23 cellular contexts compared by ENCODE assay signal in genomic region chr17:82831041-82831817, GRCh38. TPM values are rescaled to one million over a fixed set of nuclear protein-coding genes. Genes with fewer than 3 reads are reported as not detected.
A peak's percentile ranks its signal among the peaks of the same experiment; 100 is the strongest.
DNase-seq lines count a peak whose midpoint lies in the region; ATAC-seq and TF ChIP-seq lines count a peak whose summit lies in the region.
"Had no signal": no experiment of that assay in that cellular context is flagged by ENCODE, and none has a peak within 500 bp of the region (broad histone marks: within the 10 kb centered on the region; RNA-seq: fewer than 3 reads in every experiment).

No MANE protein-coding gene starts in this region.

- WGBS in heart right ventricle, 2 donors, result 80 to 88% methylated on average over 29 of the region's 29 CpGs
- 88% methylated on average over 29 of the region's 29 CpGs for WGBS in right cardiac atrium
- 98% methylated on average over 18 of the region's 29 CpGs for WGBS in suprapubic skin

- H3K36me3 ChIP-seq in heart right ventricle (peaks cover 0 to 35% (median 0%) of the 10 kb centered on the region in 9 donors), suprapubic skin (peaks cover 51% of the 10 kb centered on the region)
- H3K36me3 ChIP-seq: right lobe of liver had no signal

- H3K9me3 Mint-ChIP-seq in activated T-helper 17 cell treated with anti-CD3 and anti-CD28 coated beads, Interleukin-2, amount 50 U/mL, for 72 hours, result no peaks in the 10 kb centered on the region
- peaks cover 6% of the 10 kb centered on the region for H3K9me3 Mint-ChIP-seq in type B pancreatic cell
- H3K9me3 Mint-ChIP-seq: activated naive CD4-positive, alpha-beta T cell treated with anti-CD3 and anti-CD28 coated beads for 36 hours; activated T-cell treated with anti-CD3 and anti-CD28 coated beads, Interleukin-2, amount 50 U/mL, for 4 hours; memory B cell had no signal

- no peak for TF ChIP-seq POLR2A in suprapubic skin (IDR thresholded peaks at IDR 0.05)

- H3K27me3 ChIP-seq in heart right ventricle (no peaks in the 10 kb centered on the region), right cardiac atrium (ENCODE audit: control insufficient read depth, insufficient read depth) (no peaks in the 10 kb centered on the region), suprapubic skin (no peaks in the 10 kb centered on the region)
- H3K27me3 ChIP-seq: right lobe of liver had no signal

- TF ChIP-seq EP300 in suprapubic skin (IDR thresholded peaks at IDR 0.05), result no peak

- peak in 1 of 8 donors; percentile 22 for ATAC-seq in heart right ventricle
- ATAC-seq in left cardiac atrium, result no peak
- ATAC-seq in activated T-helper 17 cell treated with anti-CD3 and anti-CD28 coated beads, Interleukin-2, amount 50 U/mL, for 72 hours (replicated peaks), result no peak
- no peak for ATAC-seq in right cardiac atrium
- ATAC-seq: activated T-cell treated with anti-CD3 and anti-CD28 coated beads, Interleukin-2, amount 50 U/mL, for 4 hours had no signal

- DNase-seq in heart right ventricle (no peak), left cardiac atrium (no peak), right cardiac atrium (no peak), type B pancreatic cell (ENCODE audit: extremely low spot score, unreplicated experiment) (no peak), suprapubic skin (ENCODE audit: low spot score in 2 of 2) (no peak), NCI-H1048 (lab: John Stamatoyannopoulos, UW) (no peak), NCI-H2107 treated with DMSO at 0.1 percent for 48 hours (lab: John Stamatoyannopoulos, UW; ENCODE audit: unreplicated experiment) (no peak)
- DNase-seq: activated CD4-positive, CD25-positive, alpha-beta regulatory T cell treated with anti-CD3 and anti-CD28 coated beads, Interleukin-2, amount 50 U/mL, for 72 hours; activated naive CD4-positive, alpha-beta T cell treated with anti-CD3 and anti-CD28 coated beads for 36 hours; activated T-cell treated with anti-CD3 and anti-CD28 coated beads, Interleukin-2, amount 50 U/mL, for 4 hours; foreskin melanocyte; HCEC 1CT; KG1; NCI-H1694 treated with DMSO at 0.1 percent for 48 hours; NCI-H2227 treated with DMSO at 0.1 percent for 48 hours; SIG-M5 had no signal

- H3K4me1 ChIP-seq in heart right ventricle (peaks cover 0 to 34% (median 18%) of the 10 kb centered on the region in 9 donors), right cardiac atrium (ENCODE audit: control insufficient read depth, insufficient read depth, low read length) (no peaks in the 10 kb centered on the region), suprapubic skin (peaks cover 34% of the 10 kb centered on the region)

- no peaks in the 10 kb centered on the region for H3K9me3 ChIP-seq in heart right ventricle
- no peaks in the 10 kb centered on the region for H3K9me3 ChIP-seq in right cardiac atrium (ENCODE audit: control insufficient read depth, low read length)
- no peaks in the 10 kb centered on the region for H3K9me3 ChIP-seq in suprapubic skin
- H3K9me3 ChIP-seq: right lobe of liver had no signal

- intact Hi-C loops in heart right ventricle (cut with DNase I), result loop anchor here in 1 of 10 donors (5.0 kb wide), 1 partner anchor 34 kb away; no protein-coding TSS in a partner anchor
- intact Hi-C loops in left cardiac atrium (cut with DNase I), result no loop called here
- intact Hi-C loops in right cardiac atrium (cut with DNase I), result no loop called here

- H3K4me1 Mint-ChIP-seq in activated T-helper 17 cell treated with anti-CD3 and anti-CD28 coated beads, Interleukin-2, amount 50 U/mL, for 72 hours, result peaks cover 8% of the 10 kb centered on the region
- H3K4me1 Mint-ChIP-seq in type B pancreatic cell (ENCODE audit: unreplicated experiment), result peaks cover 11% of the 10 kb centered on the region
- H3K4me1 Mint-ChIP-seq: memory B cell had no signal

- peak overlapping the region; percentile 50 to 80 (median 64) for H3K27ac ChIP-seq in heart right ventricle
- H3K27ac ChIP-seq in right cardiac atrium (ENCODE audit: low read length), result peak overlapping the region; percentile 33
- no peak overlapping the region for H3K27ac ChIP-seq in suprapubic skin
- H3K27ac ChIP-seq: right lobe of liver had no signal

- H3K27ac Mint-ChIP-seq in activated T-helper 17 cell treated with anti-CD3 and anti-CD28 coated beads, Interleukin-2, amount 50 U/mL, for 72 hours, result peak overlapping the region; percentile 78
- peak overlapping the region; percentile 46 for H3K27ac Mint-ChIP-seq in type B pancreatic cell
- H3K27ac Mint-ChIP-seq: activated naive CD4-positive, alpha-beta T cell treated with anti-CD3 and anti-CD28 coated beads for 36 hours; memory B cell had no signal

- H3K36me3 Mint-ChIP-seq in activated T-helper 17 cell treated with anti-CD3 and anti-CD28 coated beads, Interleukin-2, amount 50 U/mL, for 72 hours (ENCODE audit: low read depth), result peaks cover 12% of the 10 kb centered on the region
- H3K36me3 Mint-ChIP-seq in type B pancreatic cell, result peaks cover 33% of the 10 kb centered on the region

- TF ChIP-seq CTCF in heart right ventricle (IDR thresholded peaks at IDR 0.05) (no peak), type B pancreatic cell (conservative IDR thresholded peaks at IDR 0.05) (no peak), suprapubic skin (IDR thresholded peaks at IDR 0.05) (no peak)

- H3K4me3 ChIP-seq in heart right ventricle (peak overlapping the region in 9 of 10 donors; percentile 35 to 47 (median 39)), right cardiac atrium (ENCODE audit: low read length) (peak overlapping the region; percentile 13), suprapubic skin (no peak overlapping the region)
- H3K4me3 ChIP-seq: right lobe of liver had no signal

- H3K4me3 Mint-ChIP-seq in activated T-helper 17 cell treated with anti-CD3 and anti-CD28 coated beads, Interleukin-2, amount 50 U/mL, for 72 hours, result no peak overlapping the region
- H3K4me3 Mint-ChIP-seq in type B pancreatic cell, result no peak overlapping the region
- H3K4me3 Mint-ChIP-seq: activated naive CD4-positive, alpha-beta T cell treated with anti-CD3 and anti-CD28 coated beads for 36 hours; activated T-cell treated with anti-CD3 and anti-CD28 coated beads, Interleukin-2, amount 50 U/mL, for 4 hours; memory B cell had no signal

- H3K27me3 Mint-ChIP-seq in activated T-helper 17 cell treated with anti-CD3 and anti-CD28 coated beads, Interleukin-2, amount 50 U/mL, for 72 hours, result no peaks in the 10 kb centered on the region
- no peaks in the 10 kb centered on the region for H3K27me3 Mint-ChIP-seq in type B pancreatic cell
- H3K27me3 Mint-ChIP-seq: memory B cell had no signal

RNA-seq across cellular contexts. Expression of gene ZNF750, which starts 8.6 kb away (rescaled TPM):
- total RNA-seq in heart right ventricle, result under 1 TPM in 3 of 10 donors, not detected in 7; 0.11 to 0.20 (median 0.15) TPM
- polyA plus RNA-seq in heart right ventricle, result under 1 TPM; 0.14 to 0.15 TPM
- total RNA-seq in left cardiac atrium, result not detected
- not detected for total RNA-seq in activated T-helper 17 cell treated with anti-CD3 and anti-CD28 coated beads, Interleukin-2, amount 50 U/mL, for 72 hours
- not detected for total RNA-seq in right cardiac atrium
- polyA plus RNA-seq in right cardiac atrium, result 0.07 TPM
- 10.3 and 34.7 TPM in 2 replicates for total RNA-seq in type B pancreatic cell (ENCODE audit: low replicate concordance)
- 100 to 1,000 TPM; 117 to 353 (median 233) TPM for total RNA-seq in suprapubic skin
- total RNA-seq: activated CD8-positive, alpha-beta memory T cell treated with anti-CD3 and anti-CD28 coated beads for 36 hours; activated naive CD4-positive, alpha-beta T cell treated with anti-CD3 and anti-CD28 coated beads for 36 hours; activated T-cell treated with anti-CD3 and anti-CD28 coated beads, Interleukin-2, amount 50 U/mL, for 4 hours; myocyte; osteocyte; right lobe of liver had no signal
- polyA plus RNA-seq: BJ had no signal
